In the genomic region with DNA sequence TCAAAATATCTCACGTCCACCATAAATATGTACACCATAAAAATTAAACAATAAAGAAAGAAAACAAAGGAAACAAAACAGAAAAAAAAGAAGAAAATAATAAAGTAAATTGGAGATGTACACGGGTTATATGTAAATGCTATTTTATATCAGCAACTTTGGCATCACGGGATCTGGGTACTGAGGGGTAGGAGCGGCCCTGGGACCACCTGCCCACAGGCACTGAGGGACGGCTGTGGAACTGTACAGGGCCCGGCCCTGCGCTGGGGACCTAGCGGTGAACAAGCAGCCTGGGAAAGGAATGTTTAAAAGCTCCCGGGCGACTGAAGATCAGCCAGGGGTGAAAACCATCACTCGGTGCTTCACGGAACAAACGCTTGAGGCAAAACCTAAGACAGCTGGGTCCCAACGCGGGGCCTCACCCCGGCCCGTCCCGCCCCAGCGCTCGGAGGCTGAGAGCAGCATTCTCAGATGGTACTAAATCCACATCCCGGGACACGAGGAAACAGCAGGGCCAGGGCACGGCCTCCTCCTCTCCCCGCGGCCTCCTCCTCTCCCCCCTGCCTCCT, we compare ENCODE assay signal across 17 cellular contexts. TPM values are rescaled to one million over a fixed set of nuclear protein-coding genes. Genes with fewer than 3 reads are reported as not detected.
DNase-seq lines count a peak whose midpoint lies in the region; ATAC-seq and TF ChIP-seq lines count a peak whose summit lies in the region.
"Had no signal": no experiment of that assay in that cellular context is flagged by ENCODE, and none has a peak within 500 bp of the region (broad histone marks: within the 10 kb centered on the region; RNA-seq: fewer than 3 reads in every experiment).

No MANE protein-coding gene starts in this region.

- H3K36me3 ChIP-seq in stomach = peaks cover 0 to 7% (median 0%) of the 10 kb centered on the region in 4 donors
- H3K36me3 ChIP-seq: heart left ventricle, pancreas, tibial artery had no signal

- H3K4me3 ChIP-seq in stomach = no peak overlapping the region
- H3K4me3 ChIP-seq: GM12878, heart left ventricle, pancreas had no signal

- TF ChIP-seq EP300 in stomach (IDR thresholded peaks at IDR 0.05) = no peak

- TF ChIP-seq CTCF in stomach (IDR thresholded peaks at IDR 0.05) = no peak

- DNase-seq in DMS53 (lab: John Stamatoyannopoulos, UW) (peak; percentile 21), DMS53 treated with DMSO at 0.1 percent for 48 hours (lab: John Stamatoyannopoulos, UW; ENCODE audit: unreplicated experiment) (no peak), astrocyte of the hippocampus (ENCODE audit: low read depth, low spot score) (peak; percentile 65), iris pigment epithelial cell (ENCODE audit: low read depth) (peak; percentile 56), stomach (no peak), HT-29 (ENCODE audit: low spot score) (no peak), NK-92 (lab: John Stamatoyannopoulos, UW; ENCODE audit: unreplicated experiment) (no peak)
- DNase-seq: activated CD4-positive, CD25-positive, alpha-beta regulatory T cell treated with anti-CD3 and anti-CD28 coated beads, Interleukin-2, amount 50 U/mL, for 72 hours; activated T-cell treated with anti-CD3 and anti-CD28 coated beads, Interleukin-2, amount 50 U/mL, for 48 hours; DMS153; Kasumi-1; pancreas; T-cell; tibial artery had no signal

- peaks cover 0 to 4% (median 0%) of the 10 kb centered on the region in 3 donors for H3K27me3 ChIP-seq in stomach
- H3K27me3 ChIP-seq: heart left ventricle, pancreas, tibial artery had no signal

- TF ChIP-seq POLR2A in stomach (IDR thresholded peaks at IDR 0.05) = no peak

- no peak for ATAC-seq in HG03135 (IDR thresholded peaks at IDR 0.05; ENCODE audit: unreplicated experiment)
- ATAC-seq: GM12878, heart left ventricle, pancreas, T-cell had no signal

- no peaks in the 10 kb centered on the region for H3K9me3 ChIP-seq in stomach
- H3K9me3 ChIP-seq: heart left ventricle, pancreas, tibial artery had no signal

- peaks cover 6 to 38% (median 16%) of the 10 kb centered on the region in 4 donors for H3K4me1 ChIP-seq in stomach
- H3K4me1 ChIP-seq: pancreas had no signal

- intact Hi-C loops in stomach (cut with DNase I; ENCODE audit: low total_unique reads) = no loop called here

- WGBS in stomach, 5 donors = 63 to 84% (median 76%) methylated on average over 23 to 25 of the region's 25 CpGs

- peak overlapping the region in 3 of 5 donors; percentile 59 to 79 (median 59) for H3K27ac ChIP-seq in stomach
- H3K27ac ChIP-seq: pancreas had no signal

RNA-seq across cellular contexts. Expression of gene NXN, which starts 31.2 kb away (rescaled TPM):
- total RNA-seq in stomach = 10 to 100 TPM; 21.0 to 47.8 (median 26.9) TPM
- polyA plus RNA-seq in stomach = 10 to 100 TPM; 17.9 to 33.8 (median 23.2) TPM
- 64.3 and 71.6 TPM in 2 replicates for total RNA-seq in HT-29 (2014; rRNA removed; shearing (Covaris generic))

RNA-seq across cellular contexts. Expression of gene TIMM22, which starts 48.6 kb away (rescaled TPM):
- 10 to 100 TPM in 2 of 5 donors, 1 to 10 TPM in 2, under 1 TPM in 1; 0.29 to 22.6 (median 8.9) TPM for total RNA-seq in stomach
- 1 to 10 TPM; 7.3 to 9.5 (median 8.6) TPM for polyA plus RNA-seq in stomach
- total RNA-seq in HT-29 (2014; rRNA removed; shearing (Covaris generic)) = 7.3 and 7.7 TPM in 2 replicates

Comparison
In these comparisons a context has a peak if more than half of its experiments do, and no peak if none do; other contexts are left out.
1. DNase-seq: peak in DMS53 (single experiment), astrocyte of the hippocampus (single experiment) and iris pigment epithelial cell (single experiment); none in DMS53 treated with DMSO at 0.1 percent for 48 hours (single experiment), stomach (single experiment), HT-29 (single experiment) and NK-92 (single experiment).